1 cellular context compared by ENCODE assay signal in genomic region chr11:8829556-8829955, GRCh38.
TF ChIP-seq lines count a peak whose summit lies in the region.

No MANE protein-coding gene starts in this region.

TF ChIP-seq in K562, 482 proteins besides CTCF, POLR2A, EP300 and RAD21 (continued from another document):
- TF ChIP-seq ZNF655 (CRISPR knock-in tag; IDR thresholded peaks at IDR 0.05) (no peak), ZNF24 (IDR thresholded peaks at IDR 0.05) (no peak), ZNF133 (CRISPR knock-in tag; IDR thresholded peaks at IDR 0.05) (no peak), ZBTB5 (IDR thresholded peaks at IDR 0.05) (no peak), YBX1 (IDR thresholded peaks at IDR 0.05) (no peak), ZNF436 (CRISPR knock-in tag; IDR thresholded peaks at IDR 0.05) (no peak), SRF (CRISPR knock-in tag; IDR thresholded peaks at IDR 0.05) (no peak), IRF9 (tag; IDR thresholded peaks at IDR 0.05) (no peak)
